Comparison of ENCODE assay signal across 21 cellular contexts in genomic region chr5:139982975-139983240, GRCh38.
A peak's percentile ranks its signal among the peaks of the same experiment; 100 is the strongest.
DNase-seq lines count a peak whose midpoint lies in the region; ATAC-seq and TF ChIP-seq lines count a peak whose summit lies in the region.
"Had no signal": no experiment of that assay in that cellular context is flagged by ENCODE, and none has a peak within 500 bp of the region (broad histone marks: within the 10 kb centered on the region; RNA-seq: fewer than 3 reads in every experiment).

No MANE protein-coding gene starts in this region.

- H3K79me2 ChIP-seq in smooth muscle cell (ENCODE audit: low read depth) = no peaks in the 10 kb centered on the region

- peaks cover 7% of the 10 kb centered on the region; the same call in 1 of the 2 replicates for H3K4me1 ChIP-seq in HEK293 (ENCODE audit: control insufficient read depth, insufficient read depth, low read length)
- H3K4me1 ChIP-seq in mesenchymal stem cell (ENCODE audit: control insufficient read depth, insufficient read depth, low read depth, low read length) = peaks cover 10% of the 10 kb centered on the region
- peaks cover 29% of the 10 kb centered on the region for H3K4me1 ChIP-seq in smooth muscle cell (ENCODE audit: low read depth)
- H3K4me1 ChIP-seq: suprapubic skin, uterus had no signal

- POLR2A ChIA-PET in HEK293 (lab: Yijun Ruan, JAX) = no interaction called here

- H3K9me3 ChIP-seq in HEK293 (ENCODE audit: control insufficient read depth, insufficient read depth, low read depth, low read length) (no peaks in the 10 kb centered on the region), mesenchymal stem cell (ENCODE audit: control insufficient read depth, low read length) (no peaks in the 10 kb centered on the region), smooth muscle cell (replicated peaks; ENCODE audit: low read depth) (no peaks in the 10 kb centered on the region)
- H3K9me3 ChIP-seq: esophagus squamous epithelium, suprapubic skin, uterus had no signal

- H3K36me3 ChIP-seq in HEK293 (ENCODE audit: control insufficient read depth in 2 of 2, insufficient read depth in 1 of 2, low read length in 2 of 2) (no peaks in the 10 kb centered on the region), mesenchymal stem cell (ENCODE audit: control insufficient read depth in 1 of 2, insufficient read depth in 2 of 2, low read depth in 1 of 2, low read length in 2 of 2) (no peaks in the 10 kb centered on the region), smooth muscle cell (ENCODE audit: low read depth) (no peaks in the 10 kb centered on the region)
- H3K36me3 ChIP-seq: esophagus squamous epithelium, suprapubic skin, uterus had no signal

- H3K79me1 ChIP-seq in mesenchymal stem cell (replicated peaks; ENCODE audit: low read length, poor library complexity, severe bottlenecking) = no peaks in the 10 kb centered on the region

- CTCF ChIA-PET in HEK293 (lab: Yijun Ruan, JAX) = interaction anchor here (1.3 to 7.7 kb wide), 3 partner anchors 14 to 196 kb away, joined by 4 to 104 read pairs (median 5); no protein-coding TSS in a partner anchor

- peaks cover 0 to 43% of the 10 kb centered on the region in 2 experiments for H3K27me3 ChIP-seq in mesenchymal stem cell (ENCODE audit: control insufficient read depth in 1 of 2, insufficient read depth in 1 of 2, low read length in 2 of 2)
- no peaks in the 10 kb centered on the region for H3K27me3 ChIP-seq in smooth muscle cell (ENCODE audit: low read depth)
- H3K27me3 ChIP-seq: uterus had no signal

- H3K18ac ChIP-seq in mesenchymal stem cell (ENCODE audit: low read depth in 1 of 2, low read length in 2 of 2) = no peak overlapping the region

- H3K14ac ChIP-seq in mesenchymal stem cell (ENCODE audit: low read length in 2 of 2) = no peak overlapping the region

- no peaks in the 10 kb centered on the region for H3F3A ChIP-seq in smooth muscle cell (ENCODE audit: low read depth)

- no peak overlapping the region for H3K4me3 ChIP-seq in HEK293 (ENCODE audit: low read depth, low read length)
- no peak overlapping the region for H3K4me3 ChIP-seq in mesenchymal stem cell (ENCODE audit: insufficient read depth in 1 of 2, low read depth in 1 of 2, low read length in 2 of 2)
- no peak overlapping the region for H3K4me3 ChIP-seq in smooth muscle cell
- H3K4me3 ChIP-seq: esophagus squamous epithelium, lung, suprapubic skin, uterus had no signal

- no peak overlapping the region for H3K23ac ChIP-seq in mesenchymal stem cell (ENCODE audit: low read length in 2 of 2)

- no peak for TF ChIP-seq CTCF in HEK293 (tag by site-specific recombination; IDR thresholded peaks at IDR 0.05)
- TF ChIP-seq CTCF in smooth muscle cell (IDR thresholded peaks at IDR 0.05; ENCODE audit: borderline replicate concordance, insufficient read depth, poor library complexity, severe bottlenecking) = no peak

- H4K8ac ChIP-seq in mesenchymal stem cell (ENCODE audit: low read length) = no peak overlapping the region

- H4K20me1 ChIP-seq in smooth muscle cell (ENCODE audit: low read depth) = no peaks in the 10 kb centered on the region

- H2AK5ac ChIP-seq in mesenchymal stem cell (ENCODE audit: low read length, severe bottlenecking) = no peak overlapping the region

- ATAC-seq in HG03280 (IDR thresholded peaks at IDR 0.05; ENCODE audit: unreplicated experiment) (no peak), GM21576 (IDR thresholded peaks at IDR 0.05; ENCODE audit: unreplicated experiment) (no peak)
- ATAC-seq: effector memory CD8-positive, alpha-beta T cell; natural killer cell; stimulated activated effector memory CD8-positive, alpha-beta T cell treated with anti-CD3 and anti-CD28 coated beads, Interleukin-12 subunit alpha, Interleukin-12 subunit beta, amount 100 ng/mL, for 72 hours had no signal

- H3K27ac ChIP-seq in HEK293 (ENCODE audit: extremely low read depth, low read depth, low read length) (no peak overlapping the region), mesenchymal stem cell (ENCODE audit: low read length, poor library complexity, severe bottlenecking) (no peak overlapping the region), smooth muscle cell (ENCODE audit: low read depth) (no peak overlapping the region)
- H3K27ac ChIP-seq: esophagus squamous epithelium, KMS-11, suprapubic skin, uterus had no signal

- DNase-seq in SW480 (ENCODE audit: low spot score) (peak; percentile 14), mesenchymal stem cell (peak; percentile 26), smooth muscle cell (lab: John Stamatoyannopoulos, UW; ENCODE audit: unreplicated experiment) (no peak), NCI-H1105 (lab: John Stamatoyannopoulos, UW) (no peak)
- DNase-seq: activated CD4-positive, alpha-beta T cell treated with anti-CD3 and anti-CD28 coated beads, Interleukin-2, amount 10 ng/mL, durations not matched to agents 7 days and 5 days; effector memory CD8-positive, alpha-beta T cell; esophagus squamous epithelium; natural killer cell; NCI-H1048; NCI-H187 treated with DMSO at 0.1 percent for 48 hours; NCI-H2227 treated with DMSO at 0.1 percent for 48 hours; SHP77 treated with DMSO at 0.1 percent for 48 hours; stimulated activated CD4-positive, alpha-beta T cell treated with anti-CD3 and anti-CD28 coated beads, Interleukin-1b, Interleukin-23, amount 100 ng/mL, for 48 hours; uterus had no signal

- H2BK12ac ChIP-seq in mesenchymal stem cell (ENCODE audit: low read length in 2 of 2) = no peak overlapping the region

- no peak overlapping the region for H4K91ac ChIP-seq in mesenchymal stem cell (ENCODE audit: low read length)

- H2AFZ ChIP-seq in mesenchymal stem cell (ENCODE audit: low read depth, low read length) = no peak overlapping the region
- no peak overlapping the region for H2AFZ ChIP-seq in smooth muscle cell (ENCODE audit: low read depth)

- H2BK5ac ChIP-seq in mesenchymal stem cell (ENCODE audit: low read depth, low read length, poor library complexity, severe bottlenecking) = no peak overlapping the region

- no peak overlapping the region for H3K4ac ChIP-seq in mesenchymal stem cell (ENCODE audit: low read depth in 1 of 2, low read length in 2 of 2)

- H3K9ac ChIP-seq in mesenchymal stem cell (ENCODE audit: low read length) = no peak overlapping the region
- no peak overlapping the region for H3K9ac ChIP-seq in smooth muscle cell (ENCODE audit: low read depth)
- H3K9ac ChIP-seq: KMS-11 had no signal

- H2BK120ac ChIP-seq in mesenchymal stem cell (ENCODE audit: low read depth, low read length) = no peak overlapping the region

- H3K4me2 ChIP-seq in mesenchymal stem cell (ENCODE audit: low read length, poor library complexity, severe bottlenecking) (no peak overlapping the region), smooth muscle cell (peak overlapping the region; percentile 43)
- H3K4me2 ChIP-seq: KMS-11 had no signal

- H2BK15ac ChIP-seq in mesenchymal stem cell (ENCODE audit: low read depth, poor library complexity, severe bottlenecking) = no peak overlapping the region

TF ChIP-seq in HEK293, 187 proteins besides CTCF, POLR2A, EP300 and RAD21:
- TF ChIP-seq GLIS1 (tag by site-specific recombination; IDR thresholded peaks at IDR 0.05) = 0 out of 2 replicates have a peak, but pooled peaks have one; percentile 26
- TF ChIP-seq ZNF529 (tag by site-specific recombination; IDR thresholded peaks at IDR 0.05; ENCODE audit: insufficient replicate concordance) = no peak
TF ChIP-seq in HEK293: peak in this region for 1.

Comparison
In these comparisons a context has a peak if more than half of its experiments do, and no peak if none do; other contexts are left out.
1. DNase-seq: peak in SW480 (single experiment) and mesenchymal stem cell (single experiment); none in smooth muscle cell (single experiment) and NCI-H1105 (single experiment).